Comparison of ENCODE assay signal across 12 cellular contexts in genomic region chr9:124410321-124410913, GRCh38. TPM values are rescaled to one million over a fixed set of nuclear protein-coding genes. Genes with fewer than 3 reads are reported as not detected.
DNase-seq lines count a peak whose midpoint lies in the region; ATAC-seq and TF ChIP-seq lines count a peak whose summit lies in the region.
"Had no signal": no experiment of that assay in that cellular context is flagged by ENCODE, and none has a peak within 500 bp of the region (broad histone marks: within the 10 kb centered on the region; RNA-seq: fewer than 3 reads in every experiment).

No MANE protein-coding gene starts in this region.

- 62 to 66% (median 63%) methylated on average over 3 of the region's 3 CpGs for WGBS in psoas muscle, 3 donors

- peak overlapping the region; percentile 3 for H3K4me2 ChIP-seq in Loucy (ENCODE audit: low read depth, low read length, poor library complexity, severe bottlenecking)

- H3K27ac ChIP-seq in dorsolateral prefrontal cortex, result no peak overlapping the region
- no peak overlapping the region for H3K27ac ChIP-seq in psoas muscle

- H3K4me1 ChIP-seq in Loucy (ENCODE audit: insufficient read depth, low read length, poor library complexity, severe bottlenecking) (peaks cover 16% of the 10 kb centered on the region), psoas muscle (peaks cover 12% of the 10 kb centered on the region)

- DNase-seq in NCI-H2171 treated with DMSO at 0.1 percent for 48 hours (lab: John Stamatoyannopoulos, UW), result peak; percentile 17
- DNase-seq in NCI-H2171 (lab: John Stamatoyannopoulos, UW), result no peak
- no peak for DNase-seq in dorsolateral prefrontal cortex
- no peak for DNase-seq in psoas muscle
- no peak for DNase-seq in stimulated activated naive CD4-positive, alpha-beta T cell (lab: John Stamatoyannopoulos, UW)
- DNase-seq in GM19238 (ENCODE audit: insufficient read length, low spot score), result no peak
- DNase-seq: activated naive CD8-positive, alpha-beta T cell treated with anti-CD3 and anti-CD28 coated beads for 36 hours had no signal

- H4K20me1 ChIP-seq in Loucy (ENCODE audit: insufficient read depth, low read length, poor library complexity, severe bottlenecking), result peaks cover 39% of the 10 kb centered on the region

- H3K27me3 ChIP-seq in Loucy (ENCODE audit: insufficient read depth, low read length, poor library complexity, severe bottlenecking), result no peaks in the 10 kb centered on the region
- no peaks in the 10 kb centered on the region for H3K27me3 ChIP-seq in dorsolateral prefrontal cortex
- H3K27me3 ChIP-seq in psoas muscle (ENCODE audit: insufficient read depth in 3 of 3, low read length in 2 of 3), result no peaks in the 10 kb centered on the region

- peak; percentile 64 for TF ChIP-seq CTCF in Loucy (conservative IDR thresholded peaks at IDR 0.05; ENCODE audit: low read length)
- peak in 46 of 56 donors; percentile 12 to 51 (median 30) for TF ChIP-seq CTCF in dorsolateral prefrontal cortex (IDR thresholded peaks at IDR 0.05 in 54 of 56, conservative IDR thresholded peaks at IDR 0.05 in 2 of 56; ENCODE audit: low read depth in 1 of 56, partially characterized antibody in 56 of 56)
- peak; percentile 29 for TF ChIP-seq CTCF in psoas muscle (IDR thresholded peaks at IDR 0.05)

- intact Hi-C loops in dorsolateral prefrontal cortex (cut with DNase I), result loop anchor here (10.0 kb wide), 1 partner anchor 454 kb away; the partner anchor contains the start of genes ARPC5L (in 2 of the 2) and RPL35 (in 2 of the 2)
- intact Hi-C loops in psoas muscle (cut with DNase I), result no loop called here

- H2AFZ ChIP-seq in Loucy (ENCODE audit: low read length), result no peak overlapping the region

- no peak for ATAC-seq in psoas muscle
- ATAC-seq in GM21423 (IDR thresholded peaks at IDR 0.05; ENCODE audit: unreplicated experiment), result no peak
- ATAC-seq: activated CD4-positive, CD25-positive, alpha-beta regulatory T cell treated with anti-CD3 and anti-CD28 coated beads, Interleukin-2, amount 50 U/mL, for 24 hours had no signal

- H3K79me2 ChIP-seq in Loucy (ENCODE audit: insufficient read depth, low read length), result peaks cover 82% of the 10 kb centered on the region

- H3K36me3 ChIP-seq in Loucy (ENCODE audit: insufficient read depth, low read length) (peaks cover 60% of the 10 kb centered on the region), psoas muscle (ENCODE audit: insufficient read depth in 1 of 2, low read depth in 1 of 2) (peaks cover 24 to 83% of the 10 kb centered on the region in 2 donors)

- no peak overlapping the region for H3K9ac ChIP-seq in Loucy (ENCODE audit: low read depth, low read length, poor library complexity, severe bottlenecking)

- no peaks in the 10 kb centered on the region for H3F3A ChIP-seq in Loucy (ENCODE audit: low read depth)

- H3K4me3 ChIP-seq in Loucy (ENCODE audit: low read length, poor library complexity, severe bottlenecking) (no peak overlapping the region), dorsolateral prefrontal cortex (no peak overlapping the region), psoas muscle (no peak overlapping the region)

- H3K9me2 ChIP-seq in Loucy (replicated peaks; ENCODE audit: low read depth, low read length), result no peaks in the 10 kb centered on the region

- no peaks in the 10 kb centered on the region for H3K9me3 ChIP-seq in Loucy (ENCODE audit: insufficient read depth, low read depth, low read length)
- no peaks in the 10 kb centered on the region for H3K9me3 ChIP-seq in psoas muscle

RNA-seq across cellular contexts. Expression of gene PSMB7, which starts 4.8 kb away (rescaled TPM):
- total RNA-seq in dorsolateral prefrontal cortex, result 100 to 1,000 TPM in 103 of 120 experiments, 10 to 100 TPM in 17; 64.5 to 154 (median 123) TPM
- total RNA-seq in psoas muscle, result 100 to 1,000 TPM; 144 to 189 (median 168) TPM
- polyA plus RNA-seq in psoas muscle, result 100 to 1,000 TPM; 247 to 421 (median 332) TPM

RNA-seq across cellular contexts. Expression of gene ADGRD2, which starts 39.8 kb away (rescaled TPM):
- total RNA-seq in dorsolateral prefrontal cortex (under 1 TPM in 1 of 120 experiments, not detected in 119; 0.38 TPM), psoas muscle (not detected)
- not detected for polyA plus RNA-seq in psoas muscle
- total RNA-seq: activated naive CD8-positive, alpha-beta T cell treated with anti-CD3 and anti-CD28 coated beads for 36 hours; M059J; skeletal muscle tissue had no signal

Comparison
In these comparisons a context has a peak if more than half of its experiments do, and no peak if none do; other contexts are left out.
1. intact Hi-C loops: an anchor here in dorsolateral prefrontal cortex (10.0 kb wide); none called in psoas muscle.